ENCODE assay signal across 9 cellular contexts in genomic region chr6:5723905-5724691, GRCh38.
A peak's percentile ranks its signal among the peaks of the same experiment; 100 is the strongest.
DNase-seq lines count a peak whose midpoint lies in the region; ATAC-seq, FAIRE-seq and TF ChIP-seq lines count a peak whose summit lies in the region.
"Had no signal": no experiment of that assay in that cellular context is flagged by ENCODE, and none has a peak within 500 bp of the region (broad histone marks: within the 10 kb centered on the region; RNA-seq: fewer than 3 reads in every experiment).

No MANE protein-coding gene starts in this region.

- H3K4me1 Mint-ChIP-seq in dendritic cell treated with granulocyte-macrophage colony-stimulating factor and Interleukin-4, amounts not matched to agents 40 ng/mL and 50 ng/mL, for 4 days (ENCODE audit: low read depth) = peaks cover 47% of the 10 kb centered on the region
- peaks cover 32% of the 10 kb centered on the region for H3K4me1 Mint-ChIP-seq in stimulated activated naive CD8-positive, alpha-beta T cell treated with anti-CD3 and anti-CD28 coated beads, Interleukin-15, Interleukin-2, amounts not matched to agents 100 ng/mL and 50 ng/mL, for 24 hours (ENCODE audit: low read depth)

- intact Hi-C loops in dendritic cell treated with granulocyte-macrophage colony-stimulating factor and Interleukin-4, amounts not matched to agents 40 ng/mL and 50 ng/mL, for 4 days (cut with micrococcal nuclease) = loop anchor here (1.0 to 2.0 kb wide), 2 partner anchors 25 to 53 kb away; no protein-coding TSS in a partner anchor

- TF ChIP-seq RAD21 in SK-N-SH (IDR thresholded peaks at IDR 0.05; ENCODE audit: low read length) = no peak

- no peaks in the 10 kb centered on the region for H3K27me3 Mint-ChIP-seq in dendritic cell treated with granulocyte-macrophage colony-stimulating factor and Interleukin-4, amounts not matched to agents 40 ng/mL and 50 ng/mL, for 4 days
- no peaks in the 10 kb centered on the region for H3K27me3 Mint-ChIP-seq in stimulated activated naive CD8-positive, alpha-beta T cell treated with anti-CD3 and anti-CD28 coated beads, Interleukin-15, Interleukin-2, amounts not matched to agents 100 ng/mL and 50 ng/mL, for 24 hours

- H3K9me2 ChIP-seq in hepatocyte (replicated peaks; ENCODE audit: insufficient read depth) (no peaks in the 10 kb centered on the region), SK-N-SH (no peaks in the 10 kb centered on the region)

- H3K9me3 ChIP-seq in hepatocyte (ENCODE audit: low read depth) (no peaks in the 10 kb centered on the region), SK-N-SH (no peaks in the 10 kb centered on the region)

- H3F3A ChIP-seq in SK-N-SH (replicated peaks; ENCODE audit: insufficient read depth) = no peaks in the 10 kb centered on the region

- CTCF ChIA-PET in SK-N-SH (lab: Yijun Ruan, JAX) = interaction anchor here (1.3 kb wide), 1 partner anchor 14 kb away, joined by 3 read pairs; no protein-coding TSS in a partner anchor

- DNase-seq in GM12891 (ENCODE audit: insufficient read length, low spot score) = peak; percentile 61
- DNase-seq in stimulated activated CD4-positive, alpha-beta T cell treated with anti-CD3 and anti-CD28 coated beads, Interleukin-1b, Interleukin-23, amount 100 ng/mL, for 48 hours = no peak
- DNase-seq in hepatocyte (ENCODE audit: low spot score) = no peak
- no peak for DNase-seq in SK-N-SH
- DNase-seq: IMR-90 had no signal

- peak; percentile 95 for FAIRE-seq in GM12891 (lab: Jason Lieb, UNC)

- 80% methylated on average over 19 of the region's 19 CpGs for WGBS in hepatocyte (ENCODE audit: low lambda C conversion rate, missing lambda C conversion rate)
- WGBS in SK-N-SH (ENCODE audit: low lambda C conversion rate) = 93% methylated on average over 10 of the region's 19 CpGs

- peak overlapping the region; percentile 71 for H3K4me3 Mint-ChIP-seq in dendritic cell treated with granulocyte-macrophage colony-stimulating factor and Interleukin-4, amounts not matched to agents 40 ng/mL and 50 ng/mL, for 4 days
- H3K4me3 Mint-ChIP-seq in stimulated activated naive CD8-positive, alpha-beta T cell treated with anti-CD3 and anti-CD28 coated beads, Interleukin-15, Interleukin-2, amounts not matched to agents 100 ng/mL and 50 ng/mL, for 24 hours = peak overlapping the region; percentile 51

- H3K36me3 Mint-ChIP-seq in dendritic cell treated with granulocyte-macrophage colony-stimulating factor and Interleukin-4, amounts not matched to agents 40 ng/mL and 50 ng/mL, for 4 days (ENCODE audit: low read depth) = no peaks in the 10 kb centered on the region
- no peaks in the 10 kb centered on the region for H3K36me3 Mint-ChIP-seq in stimulated activated naive CD8-positive, alpha-beta T cell treated with anti-CD3 and anti-CD28 coated beads, Interleukin-15, Interleukin-2, amounts not matched to agents 100 ng/mL and 50 ng/mL, for 24 hours (ENCODE audit: low read depth)

- no peak for TF ChIP-seq EP300 in SK-N-SH (IDR thresholded peaks at IDR 0.05; ENCODE audit: borderline replicate concordance in 1 of 2, low read depth in 1 of 2, low read length in 1 of 2)

- TF ChIP-seq POLR2A in GM12891 (IDR thresholded peaks at IDR 0.05; ENCODE audit: low read depth, low read length) = peak; percentile 59; the same call in 1 of the 2 replicates

- no peak overlapping the region for H3K27ac ChIP-seq in hepatocyte
- H3K27ac ChIP-seq in SK-N-SH (ENCODE audit: low read depth in 2 of 2, low read length in 1 of 2) = no peak overlapping the region

- H3K4me3 ChIP-seq in hepatocyte = no peak overlapping the region
- H3K4me3 ChIP-seq in SK-N-SH (ENCODE audit: low read depth in 2 of 2, low read length in 1 of 2) = no peak overlapping the region

- no peaks in the 10 kb centered on the region for H3K27me3 ChIP-seq in hepatocyte
- no peaks in the 10 kb centered on the region for H3K27me3 ChIP-seq in SK-N-SH (ENCODE audit: insufficient read depth)

- no peaks in the 10 kb centered on the region for H3K36me3 ChIP-seq in hepatocyte (replicated peaks; ENCODE audit: insufficient read depth, low read depth)
- no peaks in the 10 kb centered on the region for H3K36me3 ChIP-seq in SK-N-SH (replicated peaks in 1 of 2; ENCODE audit: control insufficient read depth in 1 of 2, insufficient read depth in 2 of 2, low read length in 1 of 2)

- peak; percentile 97 for ATAC-seq in GM21390 (IDR thresholded peaks at IDR 0.05; ENCODE audit: unreplicated experiment)
- ATAC-seq in HG03575 (IDR thresholded peaks at IDR 0.05; ENCODE audit: extremely low read depth, insufficient number of reproducible peaks, low FRiP score, unreplicated experiment) = peak; percentile 85

- H4K20me1 ChIP-seq in hepatocyte (ENCODE audit: insufficient read depth, poor library complexity, severe bottlenecking) = no peaks in the 10 kb centered on the region
- H4K20me1 ChIP-seq in SK-N-SH (ENCODE audit: insufficient read depth) = no peaks in the 10 kb centered on the region

- H3K27ac Mint-ChIP-seq in dendritic cell treated with granulocyte-macrophage colony-stimulating factor and Interleukin-4, amounts not matched to agents 40 ng/mL and 50 ng/mL, for 4 days = peak overlapping the region; percentile 98
- H3K27ac Mint-ChIP-seq in stimulated activated naive CD8-positive, alpha-beta T cell treated with anti-CD3 and anti-CD28 coated beads, Interleukin-15, Interleukin-2, amounts not matched to agents 100 ng/mL and 50 ng/mL, for 24 hours = peak overlapping the region; percentile 79

- H3K79me2 ChIP-seq in hepatocyte (no peaks in the 10 kb centered on the region), SK-N-SH (ENCODE audit: insufficient read depth) (no peaks in the 10 kb centered on the region)

- POLR2A ChIA-PET in SK-N-SH (lab: Yijun Ruan, JAX) = no interaction called here

- H2AFZ ChIP-seq in hepatocyte (no peak overlapping the region), SK-N-SH (ENCODE audit: low read depth) (no peak overlapping the region)

- TF ChIP-seq CTCF in hepatocyte (IDR thresholded peaks at IDR 0.05; ENCODE audit: poor library complexity) (no peak), SK-N-SH (IDR thresholded peaks at IDR 0.05) (no peak)

- no peak overlapping the region for H3K4me2 ChIP-seq in hepatocyte
- no peak overlapping the region for H3K4me2 ChIP-seq in SK-N-SH

- H3K4me1 ChIP-seq in hepatocyte (ENCODE audit: insufficient read depth) (no peaks in the 10 kb centered on the region), SK-N-SH (ENCODE audit: control insufficient read depth in 1 of 2, insufficient read depth in 2 of 2, low read depth in 1 of 2, low read length in 1 of 2) (peaks cover 7 to 8% of the 10 kb centered on the region in 2 experiments; a peak in 2 of 4 replicates)

- no peak overlapping the region for H3K9ac ChIP-seq in SK-N-SH

- H3K9me3 Mint-ChIP-seq in dendritic cell treated with granulocyte-macrophage colony-stimulating factor and Interleukin-4, amounts not matched to agents 40 ng/mL and 50 ng/mL, for 4 days = no peaks in the 10 kb centered on the region
- H3K9me3 Mint-ChIP-seq in stimulated activated naive CD8-positive, alpha-beta T cell treated with anti-CD3 and anti-CD28 coated beads, Interleukin-15, Interleukin-2, amounts not matched to agents 100 ng/mL and 50 ng/mL, for 24 hours = no peaks in the 10 kb centered on the region

TF ChIP-seq in GM12891, 5 proteins besides CTCF, POLR2A, EP300 and RAD21:
- TF ChIP-seq PAX5 (IDR thresholded peaks at IDR 0.05; ENCODE audit: insufficient read depth, low read length, severe bottlenecking) (peak; percentile 48), TAF1 (IDR thresholded peaks at IDR 0.05; ENCODE audit: low read depth, low read length) (peak; percentile 81), POU2F2 (IDR thresholded peaks at IDR 0.05; ENCODE audit: low read depth, low read length) (no peak; the same call in 1 of the 2 replicates), SPI1 (IDR thresholded peaks at IDR 0.05; ENCODE audit: low read depth, low read length) (peak; percentile 100)

TF ChIP-seq in SK-N-SH, 30 proteins besides CTCF, POLR2A, EP300 and RAD21:
- no peak for TF ChIP-seq SMC3 (IDR thresholded peaks at IDR 0.05; ENCODE audit: low read depth, low read length)
- TF ChIP-seq USF2 (IDR thresholded peaks at IDR 0.05; ENCODE audit: borderline replicate concordance, low read depth, low read length) = no peak
- TF ChIP-seq GATA2 (CRISPR knock-in tag; IDR thresholded peaks at IDR 0.05) = no peak
- no peak for TF ChIP-seq JUND (IDR thresholded peaks at IDR 0.05)
- no peak for TF ChIP-seq USF1 (IDR thresholded peaks at IDR 0.05; ENCODE audit: borderline replicate concordance, low read depth)
- no peak for TF ChIP-seq FOXM1 (IDR thresholded peaks at IDR 0.05; ENCODE audit: low read depth)
- TF ChIP-seq CHD2 (IDR thresholded peaks at IDR 0.05; ENCODE audit: low read length, partially characterized antibody) = no peak
